Comparison of ENCODE assay signal across 9 cellular contexts in the genomic region with DNA sequence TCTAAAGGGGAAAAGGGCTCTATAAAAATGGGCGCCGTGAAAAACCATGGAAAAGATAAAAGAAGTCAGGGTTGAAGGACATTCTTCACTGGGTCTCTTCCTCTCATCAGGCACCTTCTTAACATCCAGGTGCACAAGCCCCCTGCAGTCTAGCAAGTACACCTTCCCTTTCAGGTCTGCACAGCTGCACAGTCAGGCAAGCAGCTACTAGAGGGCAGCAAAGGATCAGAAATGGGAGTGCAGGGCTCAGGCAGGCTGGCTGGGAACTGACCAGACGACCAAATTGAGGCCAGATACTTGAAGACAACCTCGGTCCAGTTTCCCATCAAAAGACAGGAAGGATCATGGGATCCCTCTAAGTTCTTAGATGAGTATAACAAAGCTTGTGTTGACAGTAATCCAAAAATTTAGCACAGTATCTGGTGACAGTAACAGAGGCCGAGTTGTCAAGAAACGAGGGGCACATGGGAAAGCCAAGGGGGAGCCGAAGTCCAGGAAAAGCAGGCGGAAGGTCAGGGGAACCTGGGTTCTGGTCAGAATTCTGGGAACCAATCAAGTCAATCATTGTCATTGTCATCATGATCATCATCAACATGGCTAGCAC. TPM values are rescaled to one million over a fixed set of nuclear protein-coding genes. Genes with fewer than 3 reads are reported as not detected.
DNase-seq lines count a peak whose midpoint lies in the region; ATAC-seq and TF ChIP-seq lines count a peak whose summit lies in the region.
"Had no signal": no experiment of that assay in that cellular context is flagged by ENCODE, and none has a peak within 500 bp of the region (broad histone marks: within the 10 kb centered on the region; RNA-seq: fewer than 3 reads in every experiment).

No MANE protein-coding gene starts in this region.

- no peak overlapping the region for H2BK5ac ChIP-seq in IMR-90 (ENCODE audit: low read depth, low read length, poor library complexity, severe bottlenecking)

- intact Hi-C loops in IMR-90 (cut with micrococcal nuclease), result loop anchor here (1.0 kb wide), 1 partner anchor 171 kb away; no protein-coding TSS in a partner anchor
- intact Hi-C loops in PC-3 (cut with micrococcal nuclease), result loop anchor here (2.0 kb wide), 1 partner anchor 172 kb away; no protein-coding TSS in a partner anchor
- intact Hi-C loops in stomach (cut with DNase I; ENCODE audit: low total_unique reads), result loop anchor here (10.0 kb wide), 1 partner anchor 176 kb away; no protein-coding TSS in a partner anchor

- peak overlapping the region in 1 of 5 experiments; percentile 49 for H3K27ac Mint-ChIP-seq in brain

- no peaks in the 10 kb centered on the region for H3K9me2 ChIP-seq in PC-3 (replicated peaks; ENCODE audit: low read length)

- H2AFZ ChIP-seq in IMR-90 (replicated peaks; ENCODE audit: low read length, poor library complexity), result no peak overlapping the region
- H2AFZ ChIP-seq in PC-3 (ENCODE audit: low read length), result no peak overlapping the region

- TF ChIP-seq RAD21 in IMR-90 (IDR thresholded peaks at IDR 0.05; ENCODE audit: low read length), result peak; percentile 39; the same call in 1 of the 2 replicates

- no peak overlapping the region for H4K91ac ChIP-seq in IMR-90 (ENCODE audit: insufficient read depth, low read depth, low read length)

- H3K9me3 Mint-ChIP-seq in brain, result no peaks in the 10 kb centered on the region

- no peak overlapping the region for H2BK20ac ChIP-seq in IMR-90 (ENCODE audit: low read depth, low read length)

- H3K23ac ChIP-seq in IMR-90 (ENCODE audit: low read depth, low read length), result no peak overlapping the region

- H2BK120ac ChIP-seq in IMR-90 (ENCODE audit: low read depth, low read length), result no peak overlapping the region

- H3K9me3 ChIP-seq in IMR-90 (ENCODE audit: control insufficient read depth, insufficient read depth, low read length) (no peaks in the 10 kb centered on the region), PC-3 (ENCODE audit: low read length) (no peaks in the 10 kb centered on the region), stomach (no peaks in the 10 kb centered on the region)
- H3K9me3 ChIP-seq: neutrophil had no signal

- TF ChIP-seq CTCF in GM20000 (IDR thresholded peaks at IDR 0.05; ENCODE audit: extremely low read depth, missing control alignments) (peak; percentile 83), IMR-90 (conservative IDR thresholded peaks at IDR 0.05; ENCODE audit: low read depth, low read length) (peak; percentile 27; the same call in 1 of the 2 replicates), PC-3 (conservative IDR thresholded peaks at IDR 0.05; ENCODE audit: low read depth, low read length) (peak; percentile 92), brain (conservative IDR thresholded peaks at IDR 0.05) (peak; percentile 77 to 83), stomach (IDR thresholded peaks at IDR 0.05) (peak in 5 of 7 experiments; percentile 29 to 63 (median 37))

- no peak overlapping the region for H4K8ac ChIP-seq in IMR-90 (ENCODE audit: low read depth in 2 of 2, low read length in 2 of 2)

- POLR2A ChIA-PET in IMR-90 (lab: Charles Lee; ENCODE audit: unreplicated experiment), result no interaction called here
- POLR2A ChIA-PET in PC-3 (lab: Charles Lee; ENCODE audit: unreplicated experiment), result interaction anchor here (0.6 kb wide), 1 partner anchor 97 kb away, joined by 3 read pairs; no protein-coding TSS in a partner anchor

- no peak for TF ChIP-seq EP300 in stomach (IDR thresholded peaks at IDR 0.05)

- H3K27me3 ChIP-seq in IMR-90 (ENCODE audit: control insufficient read depth, insufficient read depth, low read length), result no peaks in the 10 kb centered on the region
- no peaks in the 10 kb centered on the region for H3K27me3 ChIP-seq in PC-3 (ENCODE audit: low read length)
- no peaks in the 10 kb centered on the region for H3K27me3 ChIP-seq in stomach
- H3K27me3 ChIP-seq: neutrophil had no signal

- no peaks in the 10 kb centered on the region for H3K79me2 ChIP-seq in PC-3 (ENCODE audit: low read length)

- H2BK15ac ChIP-seq in IMR-90 (ENCODE audit: low read depth, low read length), result no peak overlapping the region

- H4K5ac ChIP-seq in IMR-90 (ENCODE audit: low read depth, low read length), result no peak overlapping the region

- H3K36me3 ChIP-seq in IMR-90 (ENCODE audit: control insufficient read depth, insufficient read depth, low read length) (no peaks in the 10 kb centered on the region), PC-3 (ENCODE audit: low read depth, low read length) (no peaks in the 10 kb centered on the region), stomach (no peaks in the 10 kb centered on the region)
- H3K36me3 ChIP-seq: neutrophil had no signal

- H3K4me1 Mint-ChIP-seq in brain, result peaks cover 30% of the 10 kb centered on the region

- no peaks in the 10 kb centered on the region for H3K9me1 ChIP-seq in IMR-90 (ENCODE audit: insufficient read depth, low read length)

- no peak overlapping the region for H3K56ac ChIP-seq in IMR-90 (ENCODE audit: extremely low read depth, insufficient read depth, low read length)

- CTCF ChIA-PET in IMR-90 (lab: Yijun Ruan, JAX), result interaction anchor here (0.7 kb wide), 1 partner anchor 246 kb away, joined by 3 read pairs; no protein-coding TSS in a partner anchor
- CTCF ChIA-PET in PC-3 (lab: Charles Lee), result interaction anchor here (0.6 kb wide), 1 partner anchor 26 kb away, joined by 3 read pairs; no protein-coding TSS in a partner anchor

- H3K4me1 ChIP-seq in IMR-90 (ENCODE audit: control insufficient read depth, insufficient read depth, low read length) (no peaks in the 10 kb centered on the region), PC-3 (ENCODE audit: insufficient read depth, low read length) (no peaks in the 10 kb centered on the region), stomach (peaks cover 0 to 3% (median 0%) of the 10 kb centered on the region in 4 donors)

- no peaks in the 10 kb centered on the region for H3K79me1 ChIP-seq in IMR-90 (ENCODE audit: low read depth in 1 of 2, low read length in 2 of 2)

- no peaks in the 10 kb centered on the region for H3K36me3 Mint-ChIP-seq in brain

- H3K4me3 ChIP-seq in IMR-90 (ENCODE audit: insufficient read depth, low read depth, low read length) (no peak overlapping the region), PC-3 (ENCODE audit: low read length) (no peak overlapping the region), stomach (no peak overlapping the region)

- no peaks in the 10 kb centered on the region for H3K27me3 Mint-ChIP-seq in brain

- H3K18ac ChIP-seq in IMR-90 (ENCODE audit: low read depth, low read length), result no peak overlapping the region

- H2AK9ac ChIP-seq in IMR-90 (replicated peaks; ENCODE audit: low read depth, low read length, poor library complexity), result no peak overlapping the region

- H3K4me2 ChIP-seq in IMR-90 (ENCODE audit: low read depth, low read length), result no peak overlapping the region
- H3K4me2 ChIP-seq in PC-3 (ENCODE audit: low read length), result no peak overlapping the region

- DNase-seq in DMS153 (lab: John Stamatoyannopoulos, UW) (peak; percentile 67), GM20000 (ENCODE audit: low spot score) (peak; percentile 59), IMR-90 (peak; percentile 1), PC-3 (peak; percentile 82), kidney glomerular epithelial cell (lab: John Stamatoyannopoulos, UW) (peak; percentile 47), stomach (peak; percentile 51)

- no peak overlapping the region for H3K14ac ChIP-seq in IMR-90 (replicated peaks; ENCODE audit: low read depth, low read length)

- H3K4me3 Mint-ChIP-seq in brain, result no peak overlapping the region

- no peak overlapping the region for H3K4ac ChIP-seq in IMR-90 (ENCODE audit: low read depth, low read length)

- ATAC-seq in IMR-90 (ENCODE audit: low read depth) (no peak; the same call in 1 of the 2 replicates), PC-3 (peak; percentile 99), HG03139 (IDR thresholded peaks at IDR 0.05; ENCODE audit: unreplicated experiment) (no peak)

- dilution Hi-C loops in IMR-90 (cut with HindIII; ENCODE audit: low sequenced_read_pairs, unreplicated experiment), result no loop called here

- H3F3A ChIP-seq in PC-3 (ENCODE audit: low read length, unreplicated experiment), result no peaks in the 10 kb centered on the region

- no peak overlapping the region for H2AK5ac ChIP-seq in IMR-90 (ENCODE audit: low read depth, low read length)

- H3K9ac ChIP-seq in IMR-90 (ENCODE audit: low read depth, low read length) (no peak overlapping the region), PC-3 (ENCODE audit: low read length) (no peak overlapping the region)

- H3K27ac ChIP-seq in IMR-90 (ENCODE audit: insufficient read depth, low read length), result no peak overlapping the region
- no peak overlapping the region for H3K27ac ChIP-seq in PC-3 (ENCODE audit: low read length)
- H3K27ac ChIP-seq in stomach, result no peak overlapping the region
- H3K27ac ChIP-seq: neutrophil had no signal

- no peak for TF ChIP-seq POLR2A in IMR-90 (IDR thresholded peaks at IDR 0.05; ENCODE audit: low read depth, low read length)
- no peak for TF ChIP-seq POLR2A in stomach (IDR thresholded peaks at IDR 0.05)

- in situ Hi-C loops in IMR-90 (cut with MboI; ENCODE audit: low sequenced_read_pairs), result no loop called here

- no peaks in the 10 kb centered on the region for H4K20me1 ChIP-seq in IMR-90 (ENCODE audit: insufficient read depth, low read length)
- H4K20me1 ChIP-seq in PC-3 (ENCODE audit: low read length), result no peaks in the 10 kb centered on the region

- BruUV-seq in IMR-90 (replicated peaks; lab: Mats Ljungman, UMichigan), result no TSS peak
- BruUV-seq in PC-3 (replicated peaks; lab: Mats Ljungman, UMichigan), result no TSS peak

- 45% methylated on average over 4 of the region's 8 CpGs; no CpG with 5 or more reads in 1 of the 2 experiments for WGBS in IMR-90 (ENCODE audit: extremely low coverage in 2 of 2, insufficient read length in 1 of 2), 2 experiments
- 52 to 59% (median 55%) methylated on average over 8 of the region's 8 CpGs for WGBS in stomach, 5 donors

TF ChIP-seq in IMR-90, 13 proteins besides CTCF, POLR2A, EP300 and RAD21 (continues in another document):
- no peak for TF ChIP-seq FOS (IDR thresholded peaks at IDR 0.05; ENCODE audit: low read depth, low read length)
- no peak for TF ChIP-seq RCOR1 (IDR thresholded peaks at IDR 0.05; ENCODE audit: insufficient replicate concordance, low read length)

RNA-seq across cellular contexts. Expression of a gene that starts 10.1 kb away (rescaled TPM):
- total RNA-seq in IMR-90 (2012; rRNA removed) (under 0.01 TPM in 2 replicates), PC-3 (2014; rRNA removed) (2.0 and 8.4 TPM in 2 replicates), stomach (1 to 10 TPM in 4 of 5 donors, not detected in 1; 4.4 to 8.8 (median 6.9) TPM)
- polyA plus RNA-seq in IMR-90 (2012; rRNA removed) (0.07 and 0.17 TPM in 2 replicates), brain (ENCODE audit: insufficient read depth, low read depth, low replicate concordance) (18.3 TPM), stomach (1 to 10 TPM in 1 of 3 donors, under 1 TPM in 2; 0.31 to 1.4 (median 0.46) TPM)
- 0.01 TPM in 1 of 2 replicates, not detected in the other for polyA plus RNA-seq in IMR-90 (2012; cell fraction: cytosol; rRNA removed)
- 0.10 TPM in 1 of 2 replicates, not detected in the other for polyA plus RNA-seq in IMR-90 (2012; cell fraction: nucleus; rRNA removed; ENCODE audit: low replicate concordance)

Comparison
In these comparisons a context has a peak if more than half of its experiments do, and no peak if none do; other contexts are left out.
1. DNase-seq: peak in every context shown above with its lines; median percentile 82 in PC-3; 67 in DMS153; 59 in GM20000; 51 in stomach; 47 in kidney glomerular epithelial cell; 1 in IMR-90.
2. CTCF ChIP-seq: peak in every context shown above with its lines; median percentile 92 in PC-3; 83 in GM20000; 80 in brain; 37 in stomach; 27 in IMR-90.